In the genomic region with DNA sequence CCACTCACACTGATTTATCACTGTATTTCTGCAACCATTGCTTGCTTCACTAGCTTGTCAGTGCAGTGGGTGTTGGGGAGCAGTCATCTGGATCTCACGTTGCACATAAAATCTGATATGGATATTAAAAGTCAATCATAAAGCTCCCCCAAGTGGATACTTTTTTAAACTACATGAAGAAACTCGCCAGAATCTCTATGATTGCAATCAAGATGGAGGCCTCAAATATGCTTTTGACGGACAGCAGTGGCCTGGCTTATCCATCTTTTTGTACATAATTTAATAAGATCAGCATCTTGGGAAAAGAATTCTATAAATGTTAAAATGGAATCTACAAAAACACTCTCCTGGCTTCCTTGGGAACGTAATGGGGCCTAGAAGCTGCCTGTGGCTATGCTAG, we compare ENCODE assay signal across 10 cellular contexts.
DNase-seq lines count a peak whose midpoint lies in the region; ATAC-seq and TF ChIP-seq lines count a peak whose summit lies in the region.
"Had no signal": no experiment of that assay in that cellular context is flagged by ENCODE, and none has a peak within 500 bp of the region (broad histone marks: within the 10 kb centered on the region; RNA-seq: fewer than 3 reads in every experiment).

No MANE protein-coding gene starts in this region.

- H3K36me3 Mint-ChIP-seq in glutamatergic neuron (ENCODE audit: unreplicated experiment), result no peaks in the 10 kb centered on the region
- no peaks in the 10 kb centered on the region for H3K36me3 Mint-ChIP-seq in activated T-helper 2 cell treated with anti-CD3 and anti-CD28 coated beads, Interferon-gamma antibody, Interleukin-2, Interleukin-4, amounts not matched to agents 10 μg/mL and 5 μg/mL and 100 μg/mL, durations not matched to agents 14 hours and 24 hours and 36 hours (ENCODE audit: low read depth)
- H3K36me3 Mint-ChIP-seq: memory B cell had no signal

- H3K27ac ChIP-seq in DND-41 (ENCODE audit: low read length) (no peak overlapping the region), RWPE1 (no peak overlapping the region)
- H3K27ac ChIP-seq: SK-N-MC had no signal

- no peak overlapping the region for H3K4me3 ChIP-seq in DND-41 (ENCODE audit: low read depth in 1 of 2, low read length in 2 of 2)
- H3K4me3 ChIP-seq in Jurkat, Clone E6-1 (ENCODE audit: low read length), result no peak overlapping the region
- H3K4me3 ChIP-seq: SK-N-MC had no signal

- no peak overlapping the region for H3K27ac Mint-ChIP-seq in glutamatergic neuron (ENCODE audit: unreplicated experiment)
- no peak overlapping the region for H3K27ac Mint-ChIP-seq in activated T-helper 2 cell treated with anti-CD3 and anti-CD28 coated beads, Interferon-gamma antibody, Interleukin-2, Interleukin-4, amounts not matched to agents 10 μg/mL and 5 μg/mL and 100 μg/mL, durations not matched to agents 14 hours and 24 hours and 36 hours
- H3K27ac Mint-ChIP-seq: memory B cell had no signal

- H3K27me3 ChIP-seq in DND-41 (ENCODE audit: insufficient read depth, low read length, poor library complexity), result no peaks in the 10 kb centered on the region

- H4K20me1 ChIP-seq in DND-41 (ENCODE audit: insufficient read depth, low read length), result no peaks in the 10 kb centered on the region

- ATAC-seq in DND-41 (ENCODE audit: insufficient read depth, low read depth), result peak; percentile 77
- ATAC-seq in HG02588 (IDR thresholded peaks at IDR 0.05; ENCODE audit: unreplicated experiment), result no peak
- ATAC-seq in GM21576 (IDR thresholded peaks at IDR 0.05; ENCODE audit: unreplicated experiment), result no peak

- H3K4me1 ChIP-seq in DND-41 (ENCODE audit: insufficient read depth, low read length), result no peaks in the 10 kb centered on the region

- H3K79me2 ChIP-seq in DND-41 (ENCODE audit: insufficient read depth, low read length), result no peaks in the 10 kb centered on the region

- H3K27me3 Mint-ChIP-seq in glutamatergic neuron (ENCODE audit: unreplicated experiment), result peaks cover 7% of the 10 kb centered on the region
- H3K27me3 Mint-ChIP-seq in activated T-helper 2 cell treated with anti-CD3 and anti-CD28 coated beads, Interferon-gamma antibody, Interleukin-2, Interleukin-4, amounts not matched to agents 10 μg/mL and 5 μg/mL and 100 μg/mL, durations not matched to agents 14 hours and 24 hours and 36 hours (ENCODE audit: low read depth), result peaks cover 5% of the 10 kb centered on the region
- H3K27me3 Mint-ChIP-seq: memory B cell had no signal

- H3K4me2 ChIP-seq in DND-41 (ENCODE audit: insufficient read depth, low read length), result no peak overlapping the region

- no peak overlapping the region; the same call in 1 of the 2 replicates for H2AFZ ChIP-seq in DND-41 (ENCODE audit: low read depth, low read length)

- H3K9me3 Mint-ChIP-seq in glutamatergic neuron (ENCODE audit: unreplicated experiment), result no peaks in the 10 kb centered on the region
- H3K9me3 Mint-ChIP-seq in activated T-helper 2 cell treated with anti-CD3 and anti-CD28 coated beads, Interferon-gamma antibody, Interleukin-2, Interleukin-4, amounts not matched to agents 10 μg/mL and 5 μg/mL and 100 μg/mL, durations not matched to agents 14 hours and 24 hours and 36 hours, result no peaks in the 10 kb centered on the region
- H3K9me3 Mint-ChIP-seq: memory B cell had no signal

- POLR2A ChIA-PET in RWPE1 (lab: Yijun Ruan, JAX; ENCODE audit: low non-redundant PET), result no interaction called here

- H3K9me3 ChIP-seq in DND-41 (ENCODE audit: insufficient read depth, low read length, severe bottlenecking), result no peaks in the 10 kb centered on the region

- CTCF ChIA-PET in RWPE1 (lab: Yijun Ruan, JAX), result interaction anchor here (0.6 to 1.2 kb wide), 6 partner anchors 9 to 1190 kb away, joined by 3 to 5 read pairs (median 3); no protein-coding TSS in a partner anchor

- intact Hi-C loops in activated T-helper 2 cell treated with anti-CD3 and anti-CD28 coated beads, Interferon-gamma antibody, Interleukin-2, Interleukin-4, amounts not matched to agents 10 μg/mL and 5 μg/mL and 100 μg/mL, durations not matched to agents 14 hours and 24 hours and 36 hours (cut with micrococcal nuclease), result loop anchor here (1.0 to 5.0 kb wide), 2 partner anchors 110 to 245 kb away; no protein-coding TSS in a partner anchor

- TF ChIP-seq CTCF in DND-41 (IDR thresholded peaks at IDR 0.05; ENCODE audit: borderline replicate concordance, extremely low read depth, low read length, poor library complexity, severe bottlenecking) (peak; percentile 59), RWPE1 (conservative IDR thresholded peaks at IDR 0.05; ENCODE audit: low read depth) (peak; percentile 38), glutamatergic neuron (IDR thresholded peaks at IDR 0.05; ENCODE audit: partially characterized antibody, unreplicated experiment) (peak; percentile 46)

- DNase-seq in DND-41 (no peak), RWPE1 (ENCODE audit: low spot score) (peak; percentile 54), glutamatergic neuron (no peak), ureter (ENCODE audit: low spot score) (no peak)
- peak; percentile 58 for DNase-seq in Jurkat, Clone E6-1 (ENCODE audit: low read depth, low spot score)
- DNase-seq in activated T-helper 2 cell treated with anti-CD3 and anti-CD28 coated beads, Interferon-gamma antibody, Interleukin-2, Interleukin-4, amounts not matched to agents 10 μg/mL and 5 μg/mL and 100 μg/mL, durations not matched to agents 14 hours and 24 hours and 36 hours (ENCODE audit: low spot score), result no peak

- no peaks in the 10 kb centered on the region for H3K4me1 Mint-ChIP-seq in glutamatergic neuron (ENCODE audit: low read depth, unreplicated experiment)
- H3K4me1 Mint-ChIP-seq in activated T-helper 2 cell treated with anti-CD3 and anti-CD28 coated beads, Interferon-gamma antibody, Interleukin-2, Interleukin-4, amounts not matched to agents 10 μg/mL and 5 μg/mL and 100 μg/mL, durations not matched to agents 14 hours and 24 hours and 36 hours (ENCODE audit: low read depth), result peaks cover 4% of the 10 kb centered on the region
- H3K4me1 Mint-ChIP-seq: memory B cell had no signal

- H3K4me3 Mint-ChIP-seq in glutamatergic neuron (ENCODE audit: unreplicated experiment), result no peak overlapping the region
- no peak overlapping the region for H3K4me3 Mint-ChIP-seq in activated T-helper 2 cell treated with anti-CD3 and anti-CD28 coated beads, Interferon-gamma antibody, Interleukin-2, Interleukin-4, amounts not matched to agents 10 μg/mL and 5 μg/mL and 100 μg/mL, durations not matched to agents 14 hours and 24 hours and 36 hours (ENCODE audit: low read depth)
- H3K4me3 Mint-ChIP-seq: memory B cell had no signal

- no peak overlapping the region for H3K9ac ChIP-seq in DND-41 (ENCODE audit: low read depth, low read length)

- H3K36me3 ChIP-seq in DND-41 (ENCODE audit: insufficient read depth, low read length), result no peaks in the 10 kb centered on the region

Comparison
In these comparisons a context has a peak if more than half of its experiments do, and no peak if none do; other contexts are left out.
1. DNase-seq: peak in Jurkat, Clone E6-1 (single experiment) and RWPE1 (single experiment); none in DND-41 (single experiment), glutamatergic neuron (single experiment), ureter (single experiment) and activated T-helper 2 cell treated with anti-CD3 and anti-CD28 coated beads, Interferon-gamma antibody, Interleukin-2, Interleukin-4, amounts not matched to agents 10 μg/mL and 5 μg/mL and 100 μg/mL, durations not matched to agents 14 hours and 24 hours and 36 hours (single experiment).
2. Peak in every context shown above with its lines, with median percentiles within 50 percentile points of each other: CTCF ChIP-seq.